In genomic region chr11:86678296-86678695, GRCh38 we compare ENCODE assay signal across 2 cellular contexts.
TF ChIP-seq lines count a peak whose summit lies in the region.

No MANE protein-coding gene starts in this region.

TF ChIP-seq in SK-N-SH, 30 proteins besides CTCF, POLR2A, EP300 and RAD21 (continued from another document):
- TF ChIP-seq REST (IDR thresholded peaks at IDR 0.05; ENCODE audit: low read depth, low read length) = no peak
- no peak for TF ChIP-seq IRF3 (IDR thresholded peaks at IDR 0.05; ENCODE audit: low read depth, low read length)
- TF ChIP-seq EZH2phosphoT487 (IDR thresholded peaks at IDR 0.05; ENCODE audit: borderline replicate concordance, low read depth) = no peak
- TF ChIP-seq GABPA (IDR thresholded peaks at IDR 0.05; ENCODE audit: low read depth) = no peak
- no peak for TF ChIP-seq RCOR1 (IDR thresholded peaks at IDR 0.05; ENCODE audit: low read length)
- no peak for TF ChIP-seq PBX3 (IDR thresholded peaks at IDR 0.05)
- no peak for TF ChIP-seq GATA2 (CRISPR knock-in tag; IDR thresholded peaks at IDR 0.05)
- TF ChIP-seq ELF1 (IDR thresholded peaks at IDR 0.05) = no peak
- TF ChIP-seq USF2 (IDR thresholded peaks at IDR 0.05; ENCODE audit: borderline replicate concordance, low read depth, low read length) = no peak
- no peak for TF ChIP-seq TCF12 (IDR thresholded peaks at IDR 0.05)
- TF ChIP-seq USF1 (IDR thresholded peaks at IDR 0.05; ENCODE audit: borderline replicate concordance, low read depth) = no peak
- TF ChIP-seq JUND (IDR thresholded peaks at IDR 0.05) = no peak
- no peak for TF ChIP-seq ZBTB33 (IDR thresholded peaks at IDR 0.05; ENCODE audit: borderline replicate concordance, low read depth)
- no peak for TF ChIP-seq FOXJ3 (CRISPR knock-in tag; IDR thresholded peaks at IDR 0.05)
- TF ChIP-seq SIN3A (IDR thresholded peaks at IDR 0.05; ENCODE audit: borderline replicate concordance, low read depth, low read length) = no peak

TF ChIP-seq in SK-N-SH treated with all-trans-retinoic acid at 6 μM for 48 hours, 23 proteins besides CTCF, POLR2A, EP300 and RAD21 (continued from another document):
- TF ChIP-seq PATZ1 (CRISPR knock-in tag; IDR thresholded peaks at IDR 0.05; ENCODE audit: borderline replicate concordance) = no peak
- no peak for TF ChIP-seq CSDC2 (CRISPR knock-in tag; IDR thresholded peaks at IDR 0.05)
- TF ChIP-seq CREB5 (CRISPR knock-in tag; IDR thresholded peaks at IDR 0.05; ENCODE audit: low read depth) = no peak
- no peak for TF ChIP-seq ZNF70 (CRISPR knock-in tag; IDR thresholded peaks at IDR 0.05)
- TF ChIP-seq ZNF8 (CRISPR knock-in tag; IDR thresholded peaks at IDR 0.05) = no peak
- TF ChIP-seq ZFP30 (CRISPR knock-in tag; IDR thresholded peaks at IDR 0.05) = no peak
- no peak for TF ChIP-seq ARNTL (CRISPR knock-in tag; IDR thresholded peaks at IDR 0.05; ENCODE audit: borderline replicate concordance, low read depth)
- no peak for TF ChIP-seq TSHZ2 (CRISPR knock-in tag; IDR thresholded peaks at IDR 0.05)
